8 cellular contexts compared by ENCODE assay signal in the genomic region with DNA sequence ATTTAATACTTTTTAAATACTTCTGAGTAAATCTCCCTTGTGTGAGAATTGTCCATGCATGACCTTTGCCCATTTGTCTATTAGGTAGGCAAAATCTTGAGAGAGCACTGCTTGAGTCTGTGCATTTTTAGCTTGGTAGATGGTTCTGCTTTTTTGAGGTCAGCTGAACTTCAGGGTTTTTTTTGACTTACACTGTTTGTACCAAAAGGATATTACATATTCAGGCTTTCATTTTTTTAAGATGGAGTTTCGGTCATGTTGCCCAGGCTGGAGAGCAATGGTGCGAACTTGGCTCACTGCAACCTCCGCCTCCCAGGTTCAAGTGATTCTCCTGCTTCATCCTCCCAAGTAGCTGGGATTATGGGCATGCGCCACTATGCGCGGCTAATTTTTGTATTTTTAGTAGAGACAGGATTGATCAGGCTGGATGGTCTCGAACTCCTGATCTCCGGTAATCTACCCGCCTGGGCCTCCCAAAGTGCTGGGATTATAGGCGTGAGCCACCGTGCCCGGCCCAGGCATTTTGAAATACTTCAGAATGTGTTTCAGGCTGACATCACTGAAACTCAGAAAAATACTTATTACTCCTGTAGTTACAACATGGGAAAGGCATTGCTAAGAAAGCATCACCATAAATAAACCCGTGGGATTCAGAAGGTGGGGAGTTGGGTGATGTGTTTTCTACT. TPM values are rescaled to one million over a fixed set of nuclear protein-coding genes. Genes with fewer than 3 reads are reported as not detected.
DNase-seq lines count a peak whose midpoint lies in the region; ATAC-seq, FAIRE-seq and TF ChIP-seq lines count a peak whose summit lies in the region.

No MANE protein-coding gene starts in this region.

- in situ Hi-C loops in G401 (cut with HindIII; ENCODE audit: low sequenced_read_pairs): no loop called here

- POLR2A ChIA-PET in BJ (lab: Charles Lee): no interaction called here

- FAIRE-seq in frontal cortex (lab: Jason Lieb, UNC): no peak

- H3K27ac ChIP-seq in ascending aorta: peak overlapping the region; percentile 89 to 93
- H3K27ac ChIP-seq in vagina: peak overlapping the region; percentile 25

- DNase-seq in BJ (ENCODE audit: low read depth) (peak; percentile 82), ascending aorta (ENCODE audit: low spot score in 2 of 2) (peak in 1 of 2 donors; percentile 85), vagina (ENCODE audit: extremely low spot score in 2 of 2) (no peak), G401 (ENCODE audit: low spot score) (no peak), frontal cortex (ENCODE audit: low spot score in 2 of 2) (no peak), NCI-H187 (lab: John Stamatoyannopoulos, UW) (no peak)

- no peak overlapping the region for H3K4me3 ChIP-seq in BJ (ENCODE audit: low read depth, low read length)
- H3K4me3 ChIP-seq in ascending aorta: no peak overlapping the region
- H3K4me3 ChIP-seq in vagina: no peak overlapping the region

- no peaks in the 10 kb centered on the region for H3K36me3 ChIP-seq in BJ (ENCODE audit: control insufficient read depth, insufficient read depth, low read length)
- no peaks in the 10 kb centered on the region for H3K36me3 ChIP-seq in ascending aorta
- no peaks in the 10 kb centered on the region for H3K36me3 ChIP-seq in vagina

- no peaks in the 10 kb centered on the region for H3K27me3 ChIP-seq in BJ (ENCODE audit: control insufficient read depth, insufficient read depth, low read length)
- H3K27me3 ChIP-seq in ascending aorta: no peaks in the 10 kb centered on the region
- H3K27me3 ChIP-seq in vagina: no peaks in the 10 kb centered on the region

- no peak for TF ChIP-seq POLR2A in vagina (IDR thresholded peaks at IDR 0.05)

- H3K9me3 ChIP-seq in ascending aorta (no peaks in the 10 kb centered on the region), vagina (no peaks in the 10 kb centered on the region)

- CTCF ChIA-PET in BJ (lab: Yijun Ruan, JAX): interaction anchor here (1.2 kb wide), 1 partner anchor 72 kb away, joined by 3 read pairs; no protein-coding TSS in a partner anchor

- ATAC-seq in GM19328 (IDR thresholded peaks at IDR 0.05; ENCODE audit: unreplicated experiment): peak; percentile 67
- ATAC-seq in HG03159 (IDR thresholded peaks at IDR 0.05; ENCODE audit: unreplicated experiment): peak; percentile 78

- TF ChIP-seq CTCF in BJ (IDR thresholded peaks at IDR 0.05; ENCODE audit: insufficient read depth, low read depth, low read length) (no peak), ascending aorta (IDR thresholded peaks at IDR 0.05) (no peak), vagina (IDR thresholded peaks at IDR 0.05) (no peak)

- peaks cover 7 to 78% of the 10 kb centered on the region in 2 donors for H3K4me1 ChIP-seq in ascending aorta
- peaks cover 49% of the 10 kb centered on the region for H3K4me1 ChIP-seq in vagina

- intact Hi-C loops in ascending aorta (cut with DNase I): no loop called here
- intact Hi-C loops in vagina (cut with DNase I): no loop called here

RNA-seq across cellular contexts. Expression of a gene that starts 11.1 kb away (rescaled TPM):
- 22.3 and 27.7 TPM in 2 replicates for polyA plus RNA-seq in BJ (2011; rRNA removed)
- 28.0 and 38.6 TPM in 2 replicates for polyA minus RNA-seq in BJ (2011; rRNA and poly(A)+ RNA removed)
- total RNA-seq in ascending aorta (79.6 TPM), vagina (29.5 TPM), frontal cortex (5.7 TPM)
- 41.8 and 43.4 TPM in 2 replicates for total RNA-seq in G401 (2014; rRNA removed; shearing (Covaris generic))
